8 cellular contexts compared by ENCODE assay signal in the genomic region with DNA sequence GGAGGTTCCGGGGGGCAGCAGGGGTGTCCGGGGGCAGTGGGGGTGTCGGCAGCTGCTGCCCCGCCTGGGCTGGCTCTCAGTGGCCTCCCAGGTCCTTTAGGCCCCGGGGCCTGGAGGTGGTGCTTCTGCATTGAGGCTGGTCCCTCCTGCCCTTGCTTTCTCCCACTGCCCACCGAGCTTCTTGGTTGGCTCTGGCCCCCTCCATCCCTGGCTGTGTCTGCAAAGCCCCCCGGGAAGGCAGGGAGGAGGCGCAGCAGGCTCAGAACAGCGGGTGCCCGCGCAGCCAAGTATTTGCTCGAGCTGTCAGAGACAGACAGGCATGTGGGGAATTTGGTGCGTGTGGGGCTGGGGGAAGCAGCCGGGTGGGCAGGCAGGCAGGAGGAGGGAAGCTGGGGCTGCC. TPM values are rescaled to one million over a fixed set of nuclear protein-coding genes. Genes with fewer than 3 reads are reported as not detected.
DNase-seq lines count a peak whose midpoint lies in the region; ATAC-seq and TF ChIP-seq lines count a peak whose summit lies in the region.

No MANE protein-coding gene starts in this region.

- H3K27ac Mint-ChIP-seq in naive thymus-derived CD8-positive, alpha-beta T cell: peak overlapping the region in 1 of 10 donors; percentile 54

- H3K4me3 ChIP-seq in BJ (ENCODE audit: low read depth, low read length) (peak overlapping the region; percentile 25), RWPE2 (ENCODE audit: severe bottlenecking) (no peak overlapping the region), fibroblast of lung (replicated peaks in 1 of 4; ENCODE audit: control extremely low read depth in 1 of 4, insufficient read depth in 1 of 4, low read depth in 3 of 4, low read length in 4 of 4) (peak overlapping the region in 3 of 4 experiments; percentile 27 to 42 (median 34)), osteoblast (ENCODE audit: insufficient read depth, low read length) (peak overlapping the region; percentile 52)

- no peak for ATAC-seq in RWPE2 (ENCODE audit: low read depth)
- ATAC-seq in naive thymus-derived CD8-positive, alpha-beta T cell: no peak

- H3K36me3 ChIP-seq in BJ (ENCODE audit: control insufficient read depth, insufficient read depth, low read length) (no peaks in the 10 kb centered on the region; the same call in none of the 2 replicates), RWPE2 (ENCODE audit: low read depth) (no peaks in the 10 kb centered on the region), fibroblast of lung (ENCODE audit: control insufficient read depth, insufficient read depth, low read length) (no peaks in the 10 kb centered on the region), osteoblast (ENCODE audit: insufficient read depth, low read length) (peaks cover 13% of the 10 kb centered on the region)

- CTCF ChIA-PET in BJ (lab: Yijun Ruan, JAX): interaction anchor here (0.7 to 3.1 kb wide), 7 partner anchors 10 to 241 kb away, joined by 3 to 19 read pairs (median 5); no protein-coding TSS in a partner anchor

- H3K79me2 ChIP-seq in fibroblast of lung (ENCODE audit: control insufficient read depth, insufficient read depth, low read length) (peaks cover 19% of the 10 kb centered on the region), osteoblast (ENCODE audit: insufficient read depth, low read length) (peaks cover 85% of the 10 kb centered on the region)

- H3K36me3 Mint-ChIP-seq in naive thymus-derived CD8-positive, alpha-beta T cell: no peaks in the 10 kb centered on the region

- H4K20me1 ChIP-seq in fibroblast of lung (ENCODE audit: control insufficient read depth, extremely low read depth, insufficient read depth, low read length) (no peaks in the 10 kb centered on the region), osteoblast (ENCODE audit: insufficient read depth, low read length) (peaks cover 47% of the 10 kb centered on the region)

- no peaks in the 10 kb centered on the region for H3K9me3 Mint-ChIP-seq in naive thymus-derived CD8-positive, alpha-beta T cell

- H2AFZ ChIP-seq in fibroblast of lung (ENCODE audit: low read length) (no peak overlapping the region), osteoblast (ENCODE audit: low read length) (no peak overlapping the region)

- H3K4me1 ChIP-seq in RWPE2 (ENCODE audit: insufficient read depth, poor library complexity, severe bottlenecking) (peaks cover 19% of the 10 kb centered on the region), fibroblast of lung (ENCODE audit: control insufficient read depth, extremely low read depth, insufficient read depth, low read length) (peaks cover 42% of the 10 kb centered on the region), osteoblast (ENCODE audit: insufficient read depth, low read length) (peaks cover 92% of the 10 kb centered on the region)

- DNase-seq in BJ (ENCODE audit: low read depth) (no peak), RWPE2 (ENCODE audit: low spot score) (no peak), fibroblast of lung (ENCODE audit: low read depth in 2 of 2) (peak in 1 of 2 donors; percentile 64), osteoblast (ENCODE audit: insufficient read length, low spot score, missing footprints) (no peak), NCI-H524 (lab: John Stamatoyannopoulos, UW) (no peak)
- DNase-seq in activated CD4-positive, alpha-beta T cell treated with anti-CD3 and anti-CD28 coated beads for 48 hours: no peak
- DNase-seq in stimulated activated CD8-positive, alpha-beta memory T cell treated with anti-CD3 and anti-CD28 coated beads, Interleukin-4, amount 100 ng/mL, for 48 hours: no peak
- DNase-seq in naive thymus-derived CD8-positive, alpha-beta T cell: no peak

- H3K9me3 ChIP-seq in RWPE2 (ENCODE audit: severe bottlenecking) (no peaks in the 10 kb centered on the region), fibroblast of lung (ENCODE audit: control insufficient read depth, insufficient read depth, low read depth, low read length) (no peaks in the 10 kb centered on the region), osteoblast (ENCODE audit: low read depth, low read length) (no peaks in the 10 kb centered on the region)

- peak overlapping the region; percentile 41 for H3K9ac ChIP-seq in fibroblast of lung (ENCODE audit: insufficient read depth, low read length)

- H3K27me3 ChIP-seq in BJ (ENCODE audit: control insufficient read depth, insufficient read depth, low read length) (no peaks in the 10 kb centered on the region), RWPE2 (ENCODE audit: insufficient read depth, poor library complexity, severe bottlenecking) (no peaks in the 10 kb centered on the region), fibroblast of lung (ENCODE audit: control insufficient read depth, insufficient read depth, low read length) (no peaks in the 10 kb centered on the region), osteoblast (ENCODE audit: insufficient read depth, low read length) (no peaks in the 10 kb centered on the region)

- H3K4me3 Mint-ChIP-seq in naive thymus-derived CD8-positive, alpha-beta T cell: no peak overlapping the region

- H3K4me2 ChIP-seq in fibroblast of lung (ENCODE audit: extremely low read depth, insufficient read depth, low read length): peak overlapping the region; percentile 81
- peak overlapping the region; percentile 78 for H3K4me2 ChIP-seq in osteoblast (ENCODE audit: insufficient read depth, low read length)

- H3K27ac ChIP-seq in RWPE2 (ENCODE audit: poor library complexity, severe bottlenecking) (peak overlapping the region; percentile 74), fibroblast of lung (ENCODE audit: insufficient read depth, low read length) (peak overlapping the region; percentile 82), osteoblast (ENCODE audit: low read depth, low read length) (peak overlapping the region; percentile 95)

- H3K4me1 Mint-ChIP-seq in naive thymus-derived CD8-positive, alpha-beta T cell: peaks cover 13 to 86% (median 26%) of the 10 kb centered on the region in 4 donors

- TF ChIP-seq CTCF in BJ (IDR thresholded peaks at IDR 0.05; ENCODE audit: insufficient read depth, low read depth, low read length) (no peak), RWPE2 (IDR thresholded peaks at IDR 0.05; ENCODE audit: poor library complexity, severe bottlenecking) (no peak), fibroblast of lung (conservative IDR thresholded peaks at IDR 0.05 in 1 of 2, IDR thresholded peaks at IDR 0.05 in 1 of 2; ENCODE audit: low read depth in 1 of 2, low read length in 2 of 2) (no peak), osteoblast (IDR thresholded peaks at IDR 0.05; ENCODE audit: extremely low read depth, low read depth, low read length) (no peak)

- H3K27me3 Mint-ChIP-seq in naive thymus-derived CD8-positive, alpha-beta T cell: peaks cover 0 to 9% (median 0%) of the 10 kb centered on the region in 5 donors

- POLR2A ChIA-PET in BJ (lab: Charles Lee): interaction anchor here (0.6 kb wide), 1 partner anchor 317 kb away, joined by 4 read pairs; no protein-coding TSS in a partner anchor
- POLR2A ChIA-PET in naive thymus-derived CD8-positive, alpha-beta T cell (lab: Charles Lee): interaction anchor here (0.6 to 1.7 kb wide), 5 partner anchors 10 to 55 kb away, joined by 3 to 7 read pairs (median 4); no protein-coding TSS in a partner anchor

RNA-seq across cellular contexts. Expression of gene CXXC5, which starts 11.5 kb away (rescaled TPM):
- polyA plus RNA-seq in BJ (2011; rRNA removed) (36.5 and 50.4 TPM in 2 replicates), fibroblast of lung (15.8 and 18.6 TPM in 2 replicates)
- 20.3 and 23.6 TPM in 2 replicates for polyA minus RNA-seq in BJ (2011; rRNA and poly(A)+ RNA removed)
- total RNA-seq in fibroblast of lung (29.0 and 43.9 TPM in 2 replicates), osteoblast (186 and 210 TPM in 2 replicates)
- 17.6 and 19.7 TPM in 2 replicates for polyA plus RNA-seq in fibroblast of lung (2012)
- polyA minus RNA-seq in fibroblast of lung (ENCODE audit: low replicate concordance): 8.7 and 22.1 TPM in 2 replicates
- total RNA-seq in naive thymus-derived CD8-positive, alpha-beta T cell: 1 to 10 TPM; 6.8 to 8.3 TPM
- 10 to 100 TPM in 1 of 3 donors, 1 to 10 TPM in 2; 2.6 to 24.6 (median 3.7) TPM for polyA plus RNA-seq in naive thymus-derived CD8-positive, alpha-beta T cell
